Comparison of ENCODE assay signal across 11 cellular contexts in the genomic region with DNA sequence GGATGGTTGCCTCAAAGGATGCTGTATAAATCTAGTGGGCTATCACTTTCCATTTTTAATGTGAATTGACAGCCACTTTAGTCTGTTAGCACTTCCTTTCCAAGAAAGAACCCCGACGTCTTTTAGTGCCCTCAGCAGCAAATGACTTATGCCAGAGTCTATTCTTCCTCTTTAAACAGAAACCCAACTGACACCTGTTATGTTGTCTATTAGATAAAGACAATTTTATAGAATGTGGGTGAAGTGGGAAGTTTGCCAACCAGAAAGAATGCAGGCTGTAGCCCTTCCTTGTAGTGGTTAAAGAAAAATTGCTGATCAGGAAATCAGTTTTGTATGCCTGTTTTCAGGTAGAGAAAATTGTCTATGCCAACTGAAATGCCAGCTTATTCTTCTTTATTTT.
DNase-seq lines count a peak whose midpoint lies in the region; TF ChIP-seq lines count a peak whose summit lies in the region.
"Had no signal": no experiment of that assay in that cellular context is flagged by ENCODE, and none has a peak within 500 bp of the region (broad histone marks: within the 10 kb centered on the region; RNA-seq: fewer than 3 reads in every experiment).

No MANE protein-coding gene starts in this region.

- H3K4me1 ChIP-seq in BE2C, result no peaks in the 10 kb centered on the region

- H3K27me3 ChIP-seq in BE2C, result no peaks in the 10 kb centered on the region

- no peaks in the 10 kb centered on the region for H3K9me3 ChIP-seq in BE2C

- no peaks in the 10 kb centered on the region for H3K36me3 ChIP-seq in BE2C

- no peak overlapping the region for H3K4me3 ChIP-seq in Jurkat, Clone E6-1 (ENCODE audit: low read length)
- H3K4me3 ChIP-seq in BE2C (ENCODE audit: low read depth, low read length), result no peak overlapping the region

- DNase-seq in NCI-H146 (lab: John Stamatoyannopoulos, UW) (peak; percentile 7), NCI-H146 treated with DMSO at 0.1 percent for 48 hours (lab: John Stamatoyannopoulos, UW; ENCODE audit: unreplicated experiment) (no peak), OCI-M1 (lab: John Stamatoyannopoulos, UW) (peak; percentile 7), kidney tubule cell (ENCODE audit: low spot score) (peak; percentile 5), UCSD-AML1 (lab: John Stamatoyannopoulos, UW; ENCODE audit: unreplicated experiment) (no peak), BE2C (no peak), NK-92 (lab: John Stamatoyannopoulos, UW; ENCODE audit: unreplicated experiment) (no peak)
- DNase-seq in Jurkat, Clone E6-1 (ENCODE audit: low read depth, low spot score), result peak; percentile 82
- DNase-seq: CD4-positive, CD25-positive, alpha-beta regulatory T cell; NCI-H2227 treated with DMSO at 0.1 percent for 48 hours; SW 1271 had no signal

- TF ChIP-seq CTCF in BE2C (IDR thresholded peaks at IDR 0.05; ENCODE audit: low read depth, low read length), result no peak

Comparison
In these comparisons a context has a peak if more than half of its experiments do, and no peak if none do; other contexts are left out.
1. DNase-seq: peak in NCI-H146 (single experiment), Jurkat, Clone E6-1 (single experiment), OCI-M1 (single experiment) and kidney tubule cell (single experiment); none in NCI-H146 treated with DMSO at 0.1 percent for 48 hours (single experiment), UCSD-AML1 (single experiment), BE2C (single experiment) and NK-92 (single experiment).